Comparison of ENCODE assay signal across 8 cellular contexts in genomic region chr10:114631678-114632417, GRCh38. TPM values are rescaled to one million over a fixed set of nuclear protein-coding genes. Genes with fewer than 3 reads are reported as not detected.
DNase-seq lines count a peak whose midpoint lies in the region; ATAC-seq and TF ChIP-seq lines count a peak whose summit lies in the region.

No MANE protein-coding gene starts in this region.

- H3K9me3 ChIP-seq in MM.1S (replicated peaks; ENCODE audit: insufficient read depth, low read length): no peaks in the 10 kb centered on the region

- intact Hi-C loops in activated T-helper 2 cell treated with anti-CD3 and anti-CD28 coated beads, Interferon-gamma antibody, Interleukin-2, Interleukin-4, amounts not matched to agents 10 μg/mL and 5 μg/mL and 100 μg/mL, durations not matched to agents 14 hours and 24 hours and 36 hours (cut with micrococcal nuclease): loop anchor here (2.0 kb wide), 1 partner anchor 17 kb away; no protein-coding TSS in a partner anchor

- peak overlapping the region; percentile 25; the same call in 1 of the 2 replicates for H3K4me2 ChIP-seq in MM.1S (ENCODE audit: low read depth, low read length)

- H3K9me2 ChIP-seq in MM.1S (replicated peaks; ENCODE audit: insufficient read depth, low read length): no peaks in the 10 kb centered on the region

- peaks cover 63% of the 10 kb centered on the region for H3K27me3 Mint-ChIP-seq in activated T-helper 2 cell treated with anti-CD3 and anti-CD28 coated beads, Interferon-gamma antibody, Interleukin-2, Interleukin-4, amounts not matched to agents 10 μg/mL and 5 μg/mL and 100 μg/mL, durations not matched to agents 14 hours and 24 hours and 36 hours (ENCODE audit: low read depth)
- H3K27me3 Mint-ChIP-seq in osteocyte (ENCODE audit: unreplicated experiment): no peaks in the 10 kb centered on the region

- H4K20me1 ChIP-seq in MM.1S (ENCODE audit: insufficient read depth, low read length): no peaks in the 10 kb centered on the region

- H2AFZ ChIP-seq in MM.1S (ENCODE audit: low read length): no peak overlapping the region

- H3K4me3 ChIP-seq in MM.1S (ENCODE audit: low read length): no peak overlapping the region

- no peaks in the 10 kb centered on the region for H3K36me3 Mint-ChIP-seq in activated T-helper 2 cell treated with anti-CD3 and anti-CD28 coated beads, Interferon-gamma antibody, Interleukin-2, Interleukin-4, amounts not matched to agents 10 μg/mL and 5 μg/mL and 100 μg/mL, durations not matched to agents 14 hours and 24 hours and 36 hours (ENCODE audit: low read depth)
- no peaks in the 10 kb centered on the region for H3K36me3 Mint-ChIP-seq in osteocyte (ENCODE audit: unreplicated experiment)

- H3K79me2 ChIP-seq in MM.1S (ENCODE audit: low read length): no peaks in the 10 kb centered on the region

- H3K27me3 ChIP-seq in MM.1S (replicated peaks; ENCODE audit: insufficient read depth, low read length): no peaks in the 10 kb centered on the region

- H3K4me1 ChIP-seq in MM.1S (ENCODE audit: low read length): no peaks in the 10 kb centered on the region

- no peak overlapping the region for H3K27ac Mint-ChIP-seq in activated T-helper 2 cell treated with anti-CD3 and anti-CD28 coated beads, Interferon-gamma antibody, Interleukin-2, Interleukin-4, amounts not matched to agents 10 μg/mL and 5 μg/mL and 100 μg/mL, durations not matched to agents 14 hours and 24 hours and 36 hours
- H3K27ac Mint-ChIP-seq in osteocyte (ENCODE audit: unreplicated experiment): peak overlapping the region; percentile 95

- TF ChIP-seq CTCF in GM10248 (IDR thresholded peaks at IDR 0.05; ENCODE audit: control extremely low read depth, extremely low read depth, low read depth, missing control alignments) (no peak), MM.1S (IDR thresholded peaks at IDR 0.05; ENCODE audit: low read length) (no peak), osteocyte (IDR thresholded peaks at IDR 0.05) (no peak)

- no peaks in the 10 kb centered on the region for H3K36me3 ChIP-seq in MM.1S (replicated peaks; ENCODE audit: insufficient read depth, low read length)

- H3F3A ChIP-seq in MM.1S (ENCODE audit: insufficient read depth, low read length): no peaks in the 10 kb centered on the region

- peak overlapping the region; percentile 82 for H3K4me3 Mint-ChIP-seq in activated T-helper 2 cell treated with anti-CD3 and anti-CD28 coated beads, Interferon-gamma antibody, Interleukin-2, Interleukin-4, amounts not matched to agents 10 μg/mL and 5 μg/mL and 100 μg/mL, durations not matched to agents 14 hours and 24 hours and 36 hours (ENCODE audit: low read depth)
- peak overlapping the region; percentile 84 for H3K4me3 Mint-ChIP-seq in osteocyte (ENCODE audit: unreplicated experiment)

- peak; percentile 54 for ATAC-seq in GM21717 (IDR thresholded peaks at IDR 0.05; ENCODE audit: unreplicated experiment)

- no peaks in the 10 kb centered on the region for H3K9me3 Mint-ChIP-seq in activated T-helper 2 cell treated with anti-CD3 and anti-CD28 coated beads, Interferon-gamma antibody, Interleukin-2, Interleukin-4, amounts not matched to agents 10 μg/mL and 5 μg/mL and 100 μg/mL, durations not matched to agents 14 hours and 24 hours and 36 hours
- no peaks in the 10 kb centered on the region for H3K9me3 Mint-ChIP-seq in osteocyte (ENCODE audit: unreplicated experiment)

- no peak overlapping the region for H3K9ac ChIP-seq in MM.1S (ENCODE audit: low read length)

- peak; percentile 47 for DNase-seq in GM10248 (ENCODE audit: extremely low spot score)
- DNase-seq in MM.1S: no peak
- no peak for DNase-seq in activated T-helper 2 cell treated with anti-CD3 and anti-CD28 coated beads, Interferon-gamma antibody, Interleukin-2, Interleukin-4, amounts not matched to agents 10 μg/mL and 5 μg/mL and 100 μg/mL, durations not matched to agents 14 hours and 24 hours and 36 hours (ENCODE audit: low spot score)
- peak; percentile 76 for DNase-seq in glomerular visceral epithelial cell (ENCODE audit: extremely low spot score)
- peak; percentile 88 for DNase-seq in osteocyte (ENCODE audit: extremely low spot score, unreplicated experiment)
- DNase-seq in NCI-H187 (lab: John Stamatoyannopoulos, UW): no peak
- DNase-seq in stimulated activated naive CD4-positive, alpha-beta T cell treated with Interleukin-2 at 50 U/mL for 16 hours (lab: John Stamatoyannopoulos, UW): no peak

- POLR2A ChIA-PET in GM10248 (lab: Yijun Ruan, JAX): no interaction called here

- CTCF ChIA-PET in GM10248 (lab: Yijun Ruan, JAX): interaction anchor here (1.3 kb wide), 1 partner anchor 9 kb away, joined by 3 read pairs; no protein-coding TSS in a partner anchor

- H3K27ac ChIP-seq in MM.1S (ENCODE audit: low read length): no peak overlapping the region

- peaks cover 26% of the 10 kb centered on the region for H3K4me1 Mint-ChIP-seq in activated T-helper 2 cell treated with anti-CD3 and anti-CD28 coated beads, Interferon-gamma antibody, Interleukin-2, Interleukin-4, amounts not matched to agents 10 μg/mL and 5 μg/mL and 100 μg/mL, durations not matched to agents 14 hours and 24 hours and 36 hours (ENCODE audit: low read depth)
- peaks cover 60% of the 10 kb centered on the region for H3K4me1 Mint-ChIP-seq in osteocyte (ENCODE audit: unreplicated experiment)

RNA-seq across cellular contexts. Expression of gene ABLIM1, which starts 26.2 kb away (rescaled TPM):
- total RNA-seq in activated T-helper 2 cell treated with anti-CD3 and anti-CD28 coated beads, Interferon-gamma antibody, Interleukin-2, Interleukin-4, amounts not matched to agents 10 μg/mL and 5 μg/mL and 100 μg/mL, durations not matched to agents 14 hours and 24 hours and 36 hours: 37.9 and 39.8 TPM in 2 replicates
- 39.0 and 43.3 TPM in 2 replicates for total RNA-seq in osteocyte

Comparison
In these comparisons a context has a peak if more than half of its experiments do, and no peak if none do; other contexts are left out.
1. DNase-seq: peak in GM10248 (single experiment), glomerular visceral epithelial cell (single experiment) and osteocyte (single experiment); none in MM.1S (single experiment), activated T-helper 2 cell treated with anti-CD3 and anti-CD28 coated beads, Interferon-gamma antibody, Interleukin-2, Interleukin-4, amounts not matched to agents 10 μg/mL and 5 μg/mL and 100 μg/mL, durations not matched to agents 14 hours and 24 hours and 36 hours (single experiment), NCI-H187 (0 of 2) and stimulated activated naive CD4-positive, alpha-beta T cell treated with Interleukin-2 at 50 U/mL for 16 hours (single experiment).